1 cellular context compared by ENCODE assay signal in genomic region chr9:99906403-99907207, GRCh38.
TF ChIP-seq lines count a peak whose summit lies in the region.

Gene STX17 (plus strand): TSS chr9:99906654. CDS start chr9:99915240, 8,586 bp downstream.

TF ChIP-seq in Ishikawa, 13 proteins besides CTCF, POLR2A, EP300 and RAD21 (continued from another document):
- peak; percentile 69 for TF ChIP-seq MAX (IDR thresholded peaks at IDR 0.05)
- no peak for TF ChIP-seq CREB1 (IDR thresholded peaks at IDR 0.05; ENCODE audit: low read depth)
- TF ChIP-seq FOXM1 (IDR thresholded peaks at IDR 0.05; ENCODE audit: borderline replicate concordance, low read depth), result no peak
- TF ChIP-seq TEAD4 (IDR thresholded peaks at IDR 0.05), result no peak
